ENCODE assay signal across 8 cellular contexts in genomic region chr20:56392282-56393132, GRCh38. TPM values are rescaled to one million over a fixed set of nuclear protein-coding genes. Genes with fewer than 3 reads are reported as not detected.
DNase-seq lines count a peak whose midpoint lies in the region; ATAC-seq and TF ChIP-seq lines count a peak whose summit lies in the region.

CSTF1 (plus strand) TSS chr20:56392645; CDS start chr20:56395553, 2,908 bp downstream.

- 0 out of 2 replicates have a peak, but pooled peaks cover 2% of the 10 kb centered on the region for H3F3A ChIP-seq in GM23338 (replicated peaks; ENCODE audit: low read depth)

- intact Hi-C loops in naive thymus-derived CD4-positive, alpha-beta T cell (cut with micrococcal nuclease): loop anchor here (1.0 kb wide), 5 partner anchors 8 to 76 kb away; partner anchors contain the start of genes CASS4 (in 2 of the 2), FAM210B (in 2 of the 2) and RTF2 (in 2 of the 2)

- ATAC-seq in DND-41 (ENCODE audit: insufficient read depth, low read depth) (peak; percentile 89), GM23338 (peak; percentile 95)
- peak; percentile 92 for ATAC-seq in naive thymus-derived CD4-positive, alpha-beta T cell

- H3K9ac ChIP-seq in DND-41 (ENCODE audit: low read depth, low read length): peak within 1 kb of the TSS; percentile 84
- H3K9ac ChIP-seq in fibroblast of lung (ENCODE audit: insufficient read depth, low read length): peak within 1 kb of the TSS; percentile 85

- POLR2A ChIA-PET in naive thymus-derived CD4-positive, alpha-beta T cell (lab: Charles Lee): interaction anchor here (0.5 to 2.8 kb wide), 15 partner anchors 11 to 1000 kb away, joined by 3 to 27 read pairs (median 5); partner anchors contain the start of genes CASS4, FAM210B and RTF2

- H3K9me2 ChIP-seq in GM23338 (ENCODE audit: insufficient read depth): no peaks in the 10 kb centered on the region

- no peak for TF ChIP-seq CTCF in DND-41 (IDR thresholded peaks at IDR 0.05; ENCODE audit: borderline replicate concordance, extremely low read depth, low read length, poor library complexity, severe bottlenecking)
- no peak for TF ChIP-seq CTCF in GM23338 (conservative IDR thresholded peaks at IDR 0.05; ENCODE audit: low read depth in 2 of 2)
- TF ChIP-seq CTCF in fibroblast of lung (conservative IDR thresholded peaks at IDR 0.05 in 1 of 2, IDR thresholded peaks at IDR 0.05 in 1 of 2; ENCODE audit: low read depth in 1 of 2, low read length in 2 of 2): no peak

- H3K9me3 ChIP-seq in DND-41 (ENCODE audit: insufficient read depth, low read length, severe bottlenecking) (no peaks in the 10 kb centered on the region), fibroblast of lung (ENCODE audit: control insufficient read depth, insufficient read depth, low read depth, low read length) (no peaks in the 10 kb centered on the region)
- no peaks in the 10 kb centered on the region for H3K9me3 ChIP-seq in naive thymus-derived CD4-positive, alpha-beta T cell (ENCODE audit: control insufficient read depth in 2 of 3, low read length in 3 of 3)

- H3K27me3 ChIP-seq in DND-41 (ENCODE audit: insufficient read depth, low read length, poor library complexity) (no peaks in the 10 kb centered on the region), GM23338 (ENCODE audit: insufficient read depth) (no peaks in the 10 kb centered on the region), fibroblast of lung (ENCODE audit: control insufficient read depth, insufficient read depth, low read length) (no peaks in the 10 kb centered on the region)
- H3K27me3 ChIP-seq in naive thymus-derived CD4-positive, alpha-beta T cell (ENCODE audit: control insufficient read depth in 2 of 2, insufficient read depth in 2 of 2, low read length in 2 of 2): no peaks in the 10 kb centered on the region

- peaks cover 62% of the 10 kb centered on the region for H3K4me1 ChIP-seq in DND-41 (ENCODE audit: insufficient read depth, low read length)
- H3K4me1 ChIP-seq in GM23338 (ENCODE audit: insufficient read depth): peaks cover 15% of the 10 kb centered on the region
- peaks cover 5% of the 10 kb centered on the region for H3K4me1 ChIP-seq in fibroblast of lung (ENCODE audit: control insufficient read depth, extremely low read depth, insufficient read depth, low read length)
- H3K4me1 ChIP-seq in naive thymus-derived CD4-positive, alpha-beta T cell (ENCODE audit: control insufficient read depth in 2 of 2, insufficient read depth in 2 of 2, low read length in 2 of 2): peaks cover 17 to 19% of the 10 kb centered on the region in 2 donors

- H3K27me3 Mint-ChIP-seq in GM23338 (ENCODE audit: insufficient read depth, low read depth, poor library complexity): peaks cover 6% of the 10 kb centered on the region
- no peaks in the 10 kb centered on the region for H3K27me3 Mint-ChIP-seq in naive thymus-derived CD4-positive, alpha-beta T cell

- DNase-seq in DND-41 (peak; percentile 100), GM23338 (ENCODE audit: low spot score) (peak; percentile 99), LHCN-M2 (ENCODE audit: low read depth) (peak; percentile 100), RPMI8226 (peak; percentile 98), fibroblast of lung (ENCODE audit: low read depth in 2 of 2) (peak; percentile 100)
- peak; percentile 98 to 100 for DNase-seq in activated T-helper 1 cell treated with anti-CD3 and anti-CD28 coated beads, Interleukin-2, amount 50 U/mL, for 16 hours (ENCODE audit: low read depth in 1 of 2, low spot score in 1 of 2)
- peak; percentile 98 to 99 (median 99) for DNase-seq in naive thymus-derived CD4-positive, alpha-beta T cell
- DNase-seq in stimulated activated naive CD4-positive, alpha-beta T cell (lab: John Stamatoyannopoulos, UW): peak; percentile 97 to 99 (median 99)

- H2AFZ ChIP-seq in DND-41 (ENCODE audit: low read depth, low read length): peak within 1 kb of the TSS; percentile 91
- H2AFZ ChIP-seq in GM23338: peak within 1 kb of the TSS; percentile 72
- H2AFZ ChIP-seq in fibroblast of lung (ENCODE audit: low read length): peak within 1 kb of the TSS; percentile 92

- CTCF ChIA-PET in naive thymus-derived CD4-positive, alpha-beta T cell (lab: Charles Lee): interaction anchor here (1.2 kb wide), 1 partner anchor 14 kb away, joined by 5 read pairs; no protein-coding TSS in a partner anchor

- H4K20me1 ChIP-seq in DND-41 (ENCODE audit: insufficient read depth, low read length) (peaks cover 17% of the 10 kb centered on the region), GM23338 (replicated peaks; ENCODE audit: insufficient read depth) (peaks cover 26% of the 10 kb centered on the region), fibroblast of lung (ENCODE audit: control insufficient read depth, extremely low read depth, insufficient read depth, low read length) (no peaks in the 10 kb centered on the region)

- peaks cover 62% of the 10 kb centered on the region for H3K36me3 Mint-ChIP-seq in GM23338 (ENCODE audit: low read depth)
- peaks cover 6 to 37% (median 18%) of the 10 kb centered on the region in 5 donors for H3K36me3 Mint-ChIP-seq in naive thymus-derived CD4-positive, alpha-beta T cell

- peak within 1 kb of the TSS; percentile 85; the same call in 1 of the 2 replicates for H3K27ac Mint-ChIP-seq in GM23338
- H3K27ac Mint-ChIP-seq in naive thymus-derived CD4-positive, alpha-beta T cell: peak within 1 kb of the TSS in 1 of 9 donors; percentile 91

- H3K36me3 ChIP-seq in DND-41 (ENCODE audit: insufficient read depth, low read length): peaks cover 61% of the 10 kb centered on the region
- H3K36me3 ChIP-seq in GM23338 (ENCODE audit: insufficient read depth): peaks cover 39% of the 10 kb centered on the region
- H3K36me3 ChIP-seq in fibroblast of lung (ENCODE audit: control insufficient read depth, insufficient read depth, low read length): peaks cover 15% of the 10 kb centered on the region
- peaks cover 6 to 28% (median 10%) of the 10 kb centered on the region in 3 experiments for H3K36me3 ChIP-seq in naive thymus-derived CD4-positive, alpha-beta T cell (ENCODE audit: control insufficient read depth in 2 of 3, insufficient read depth in 3 of 3, low read length in 3 of 3)

- no peaks in the 10 kb centered on the region; the same call in 2 of the 3 replicates for H3K9me3 Mint-ChIP-seq in GM23338
- H3K9me3 Mint-ChIP-seq in naive thymus-derived CD4-positive, alpha-beta T cell: no peaks in the 10 kb centered on the region

- H3K4me2 ChIP-seq in DND-41 (ENCODE audit: insufficient read depth, low read length) (peak within 1 kb of the TSS; percentile 77), GM23338 (peak within 1 kb of the TSS; percentile 90), fibroblast of lung (ENCODE audit: extremely low read depth, insufficient read depth, low read length) (peak within 1 kb of the TSS; percentile 95)

- H3K27ac ChIP-seq in DND-41 (ENCODE audit: low read length) (peak within 1 kb of the TSS; percentile 97), GM23338 (ENCODE audit: low read depth) (peak within 1 kb of the TSS; percentile 91), fibroblast of lung (ENCODE audit: insufficient read depth, low read length) (peak within 1 kb of the TSS; percentile 92)
- H3K27ac ChIP-seq in naive thymus-derived CD4-positive, alpha-beta T cell (ENCODE audit: low read depth, low read length): peak within 1 kb of the TSS; percentile 83

- no peak within 1 kb of the TSS for H3K4me3 Mint-ChIP-seq in GM23338
- H3K4me3 Mint-ChIP-seq in naive thymus-derived CD4-positive, alpha-beta T cell: no peak within 1 kb of the TSS

- H3K79me2 ChIP-seq in DND-41 (ENCODE audit: insufficient read depth, low read length) (peaks cover 87% of the 10 kb centered on the region), GM23338 (replicated peaks; ENCODE audit: insufficient read depth) (peaks cover 73% of the 10 kb centered on the region), fibroblast of lung (ENCODE audit: control insufficient read depth, insufficient read depth, low read length) (peaks cover 73% of the 10 kb centered on the region)

- H3K4me1 Mint-ChIP-seq in GM23338: peaks cover 9% of the 10 kb centered on the region
- H3K4me1 Mint-ChIP-seq in naive thymus-derived CD4-positive, alpha-beta T cell: peaks cover 8 to 51% (median 31%) of the 10 kb centered on the region in 7 donors

- peak within 1 kb of the TSS; percentile 68 to 81 for H3K4me3 ChIP-seq in DND-41 (ENCODE audit: low read depth in 1 of 2, low read length in 2 of 2)
- peak within 1 kb of the TSS; percentile 92 for H3K4me3 ChIP-seq in GM23338
- H3K4me3 ChIP-seq in fibroblast of lung (replicated peaks in 1 of 4; ENCODE audit: control extremely low read depth in 1 of 4, insufficient read depth in 1 of 4, low read depth in 3 of 4, low read length in 4 of 4): peak within 1 kb of the TSS; percentile 73 to 99 (median 93)
- H3K4me3 ChIP-seq in naive thymus-derived CD4-positive, alpha-beta T cell (ENCODE audit: low read length): peak within 1 kb of the TSS; percentile 92

TF ChIP-seq in GM23338, 12 proteins besides CTCF, POLR2A, EP300 and RAD21:
- no peak for TF ChIP-seq ZNF331 (CRISPR knock-in tag; IDR thresholded peaks at IDR 0.05; ENCODE audit: low read depth)
- no peak for TF ChIP-seq JUNB (IDR thresholded peaks at IDR 0.05; ENCODE audit: unreplicated experiment)
- TF ChIP-seq ZNF114 (CRISPR knock-in tag; IDR thresholded peaks at IDR 0.05): 0 out of 2 replicates have a peak, but pooled peaks have one; percentile 54
- TF ChIP-seq STAT1 (IDR thresholded peaks at IDR 0.05; ENCODE audit: unreplicated experiment): no peak
- peak; percentile 95 for TF ChIP-seq CREB1 (CRISPR knock-in tag; IDR thresholded peaks at IDR 0.05; ENCODE audit: low read depth)
- TF ChIP-seq POLR2AphosphoS5 (IDR thresholded peaks at IDR 0.05; ENCODE audit: low read depth): peak; percentile 44; the same call in 1 of the 2 replicates
- TF ChIP-seq ETS1 (IDR thresholded peaks at IDR 0.05): peak; percentile 80

RNA-seq across cellular contexts. Expression of gene CSTF1, which starts in this region (rescaled TPM):
- 59.1 and 62.3 TPM in 2 replicates for total RNA-seq in GM23338 (2014; rRNA removed; shearing (Covaris generic))
- 17.1 and 21.5 TPM in 2 replicates for polyA plus RNA-seq in GM23338 (2016; fragmentation: Nextera tagmentation; extraction: Ambion mirVana)
- 46.5 and 54.4 TPM in 2 replicates for total RNA-seq in LHCN-M2 (2014; rRNA removed)
- polyA plus RNA-seq in LHCN-M2 (2012): 28.4 TPM
- 28.8 and 31.2 TPM in 2 replicates for total RNA-seq in fibroblast of lung
- polyA plus RNA-seq in fibroblast of lung: 55.2 and 68.6 TPM in 2 replicates
- polyA plus RNA-seq in fibroblast of lung (2012): 34.5 and 46.9 TPM in 2 replicates
- 133 and 137 TPM in 2 replicates for polyA minus RNA-seq in fibroblast of lung (ENCODE audit: low replicate concordance)
- total RNA-seq in naive thymus-derived CD4-positive, alpha-beta T cell: 10 to 100 TPM; 16.4 to 50.7 (median 46.7) TPM
- polyA plus RNA-seq in naive thymus-derived CD4-positive, alpha-beta T cell: 10 to 100 TPM; 31.5 to 35.9 TPM

Comparison
In these comparisons a context has a peak if more than half of its experiments do, and no peak if none do; other contexts are left out.
1. Peak in every context shown above with its lines: DNase-seq, ATAC-seq, H3K4me3 ChIP-seq and H3K27ac ChIP-seq.